In genomic region chr10:102613286-102613685, GRCh38 we compare ENCODE assay signal across 9 cellular contexts. TPM values are rescaled to one million over a fixed set of nuclear protein-coding genes. Genes with fewer than 3 reads are reported as not detected.
DNase-seq lines count a peak whose midpoint lies in the region; ATAC-seq and TF ChIP-seq lines count a peak whose summit lies in the region.
"Had no signal": no experiment of that assay in that cellular context is flagged by ENCODE, and none has a peak within 500 bp of the region (broad histone marks: within the 10 kb centered on the region; RNA-seq: fewer than 3 reads in every experiment).

No MANE protein-coding gene starts in this region.

- TF ChIP-seq CTCF in nephron progenitor cell (IDR thresholded peaks at IDR 0.05) (no peak), type B pancreatic cell (conservative IDR thresholded peaks at IDR 0.05) (no peak)

- DNase-seq in activated gamma-delta T cell treated with Interleukin-2 at 50 U/mL for 16 hours (peak; percentile 19), activated gamma-delta T cell (lab: John Stamatoyannopoulos, UW) (no peak), caudate nucleus (lab: John Stamatoyannopoulos, UW) (no peak), nephron progenitor cell (no peak), type B pancreatic cell (ENCODE audit: extremely low spot score, unreplicated experiment) (no peak), HK-2 (ENCODE audit: unreplicated experiment) (no peak)
- no peak for DNase-seq in stimulated activated CD4-positive, alpha-beta T cell treated with anti-CD3 and anti-CD28 coated beads, Interleukin-1b, Interleukin-23, amount 100 ng/mL, for 48 hours
- DNase-seq: NCI-H345 had no signal

- H3K4me1 Mint-ChIP-seq in nephron progenitor cell (peaks cover 70% of the 10 kb centered on the region), type B pancreatic cell (ENCODE audit: unreplicated experiment) (peaks cover 21% of the 10 kb centered on the region)

- ATAC-seq in GM19397 (IDR thresholded peaks at IDR 0.05; ENCODE audit: unreplicated experiment), result no peak

- peak overlapping the region; percentile 72 for H3K27ac ChIP-seq in caudate nucleus (ENCODE audit: low read depth, low read length)

- peaks cover 3% of the 10 kb centered on the region for H3K27me3 Mint-ChIP-seq in nephron progenitor cell (ENCODE audit: low read depth, poor library complexity)
- no peaks in the 10 kb centered on the region for H3K27me3 Mint-ChIP-seq in type B pancreatic cell

- H3K9me3 Mint-ChIP-seq in nephron progenitor cell (no peaks in the 10 kb centered on the region), type B pancreatic cell (no peaks in the 10 kb centered on the region)

- H3K36me3 Mint-ChIP-seq in nephron progenitor cell (ENCODE audit: low read depth), result peaks cover 19% of the 10 kb centered on the region
- peaks cover 4% of the 10 kb centered on the region for H3K36me3 Mint-ChIP-seq in type B pancreatic cell

- H3K4me3 Mint-ChIP-seq in nephron progenitor cell (no peak overlapping the region), type B pancreatic cell (no peak overlapping the region)

- peak overlapping the region; percentile 83 for H3K27ac Mint-ChIP-seq in nephron progenitor cell
- peak overlapping the region; percentile 92 for H3K27ac Mint-ChIP-seq in type B pancreatic cell

RNA-seq across cellular contexts. Expression of gene TRIM8, which starts 31.0 kb away (rescaled TPM):
- 81.6 and 124 TPM in 2 replicates for total RNA-seq in type B pancreatic cell (ENCODE audit: low replicate concordance)
